13 cellular contexts compared by ENCODE assay signal in genomic region chr2:183126635-183127034, GRCh38. TPM values are rescaled to one million over a fixed set of nuclear protein-coding genes. Genes with fewer than 3 reads are reported as not detected.
DNase-seq lines count a peak whose midpoint lies in the region; ATAC-seq, FAIRE-seq and TF ChIP-seq lines count a peak whose summit lies in the region.
"Had no signal": no experiment of that assay in that cellular context is flagged by ENCODE, and none has a peak within 500 bp of the region (broad histone marks: within the 10 kb centered on the region; RNA-seq: fewer than 3 reads in every experiment).

No MANE protein-coding gene starts in this region.

- no peaks in the 10 kb centered on the region for H3K27me3 Mint-ChIP-seq in activated naive CD4-positive, alpha-beta T cell treated with anti-CD3 and anti-CD28 coated beads, Interleukin-2, amount 50 U/mL, for 24 hours
- no peaks in the 10 kb centered on the region for H3K27me3 Mint-ChIP-seq in activated naive CD4-positive, alpha-beta T cell treated with anti-CD3 and anti-CD28 coated beads for 36 hours (ENCODE audit: low read depth)

- H3K4me3 ChIP-seq in OCI-LY1 (ENCODE audit: low read depth, low read length, poor library complexity, severe bottlenecking) = no peak overlapping the region
- peak overlapping the region; percentile 6 for H3K4me3 ChIP-seq in endocrine pancreas (ENCODE audit: control insufficient read depth, insufficient read depth, low read length)
- H3K4me3 ChIP-seq: right atrium auricular region had no signal

- H3K9ac ChIP-seq in OCI-LY1 (ENCODE audit: low read length) (no peak overlapping the region), endocrine pancreas (ENCODE audit: control insufficient read depth, insufficient read depth, low read length) (no peak overlapping the region)

- no peak for ATAC-seq in HG03280 (IDR thresholded peaks at IDR 0.05; ENCODE audit: unreplicated experiment)
- ATAC-seq: Panc1 had no signal

- H3K79me2 ChIP-seq in OCI-LY1 (ENCODE audit: insufficient read depth, low read length) = peaks cover 64% of the 10 kb centered on the region

- DNase-seq in activated naive CD4-positive, alpha-beta T cell treated with anti-CD3 and anti-CD28 coated beads for 36 hours = no peak
- DNase-seq in renal cortical epithelial cell (ENCODE audit: low read depth) (peak; percentile 62), GM12892 (ENCODE audit: insufficient read length) (no peak), GM13976 (ENCODE audit: low spot score) (no peak)
- DNase-seq: central memory CD4-positive, alpha-beta T cell; effector CD8-positive, alpha-beta T cell; NCI-H510A had no signal

- no peaks in the 10 kb centered on the region for H4K20me1 ChIP-seq in OCI-LY1 (ENCODE audit: insufficient read depth, low read length)

- H3K27ac Mint-ChIP-seq in activated naive CD4-positive, alpha-beta T cell treated with anti-CD3 and anti-CD28 coated beads, Interleukin-2, amount 50 U/mL, for 24 hours = no peak overlapping the region
- no peak overlapping the region for H3K27ac Mint-ChIP-seq in activated naive CD4-positive, alpha-beta T cell treated with anti-CD3 and anti-CD28 coated beads for 36 hours

- peaks cover 49% of the 10 kb centered on the region for H3K4me1 Mint-ChIP-seq in activated naive CD4-positive, alpha-beta T cell treated with anti-CD3 and anti-CD28 coated beads, Interleukin-2, amount 50 U/mL, for 24 hours
- peaks cover 33% of the 10 kb centered on the region for H3K4me1 Mint-ChIP-seq in activated naive CD4-positive, alpha-beta T cell treated with anti-CD3 and anti-CD28 coated beads for 36 hours (ENCODE audit: low read depth)

- CTCF ChIA-PET in activated naive CD4-positive, alpha-beta T cell treated with anti-CD3 and anti-CD28 coated beads for 36 hours (lab: Charles Lee) = no interaction called here

- FAIRE-seq in GM12892 (lab: Jason Lieb, UNC) = no peak

- TF ChIP-seq CTCF in OCI-LY1 (IDR thresholded peaks at IDR 0.05; ENCODE audit: low read length) = no peak
- no peak for TF ChIP-seq CTCF in GM13976 (IDR thresholded peaks at IDR 0.05; ENCODE audit: borderline replicate concordance, control extremely low read depth, extremely low read depth, insufficient read depth, missing control alignments)

- intact Hi-C loops in activated naive CD4-positive, alpha-beta T cell treated with anti-CD3 and anti-CD28 coated beads for 36 hours (cut with micrococcal nuclease) = no loop called here

- no peak overlapping the region for H2AFZ ChIP-seq in OCI-LY1 (ENCODE audit: low read length)

- peak overlapping the region; percentile 97 for H3K4me3 Mint-ChIP-seq in activated naive CD4-positive, alpha-beta T cell treated with anti-CD3 and anti-CD28 coated beads, Interleukin-2, amount 50 U/mL, for 24 hours
- no peak overlapping the region for H3K4me3 Mint-ChIP-seq in activated naive CD4-positive, alpha-beta T cell treated with anti-CD3 and anti-CD28 coated beads for 36 hours

- no peaks in the 10 kb centered on the region for H3K9me3 Mint-ChIP-seq in activated naive CD4-positive, alpha-beta T cell treated with anti-CD3 and anti-CD28 coated beads, Interleukin-2, amount 50 U/mL, for 24 hours
- H3K9me3 Mint-ChIP-seq in activated naive CD4-positive, alpha-beta T cell treated with anti-CD3 and anti-CD28 coated beads for 36 hours = no peaks in the 10 kb centered on the region

- H3K4me1 ChIP-seq in OCI-LY1 (ENCODE audit: insufficient read depth, low read length, severe bottlenecking) = peaks cover 32% of the 10 kb centered on the region
- H3K4me1 ChIP-seq in endocrine pancreas (ENCODE audit: control insufficient read depth, insufficient read depth, low read length) = peaks cover 6% of the 10 kb centered on the region

- H3K36me3 ChIP-seq in OCI-LY1 (ENCODE audit: insufficient read depth, low read length) (peaks cover 31% of the 10 kb centered on the region), endocrine pancreas (ENCODE audit: control insufficient read depth, insufficient read depth, low read length) (no peaks in the 10 kb centered on the region)

- TF ChIP-seq POLR2A in GM12892 (IDR thresholded peaks at IDR 0.05; ENCODE audit: low read depth, low read length) = no peak

- peak overlapping the region; percentile 12; the same call in 1 of the 2 replicates for H3K4me2 ChIP-seq in OCI-LY1 (ENCODE audit: low read length)

- H3K27ac ChIP-seq in OCI-LY1 (ENCODE audit: low read depth, low read length, poor library complexity, severe bottlenecking) = no peak overlapping the region
- H3K27ac ChIP-seq: right atrium auricular region had no signal

- H3K36me3 Mint-ChIP-seq in activated naive CD4-positive, alpha-beta T cell treated with anti-CD3 and anti-CD28 coated beads, Interleukin-2, amount 50 U/mL, for 24 hours = peaks cover 10% of the 10 kb centered on the region
- peaks cover 20% of the 10 kb centered on the region for H3K36me3 Mint-ChIP-seq in activated naive CD4-positive, alpha-beta T cell treated with anti-CD3 and anti-CD28 coated beads for 36 hours (ENCODE audit: low read depth)

- H3K9me2 ChIP-seq in OCI-LY1 (ENCODE audit: low read depth, low read length) = no peaks in the 10 kb centered on the region

- in situ Hi-C loops in GM13976 (cut with MboI; ENCODE audit: low sequenced_read_pairs, unreplicated experiment) = no loop called here

- H3K27me3 ChIP-seq in OCI-LY1 (ENCODE audit: insufficient read depth, low read length) (no peaks in the 10 kb centered on the region), endocrine pancreas (ENCODE audit: control insufficient read depth, insufficient read depth, low read length) (no peaks in the 10 kb centered on the region)
- H3K27me3 ChIP-seq: right atrium auricular region had no signal

- H3K9me3 ChIP-seq in OCI-LY1 (ENCODE audit: low read length) = no peaks in the 10 kb centered on the region
- H3K9me3 ChIP-seq in endocrine pancreas (ENCODE audit: control insufficient read depth, low read length) = no peaks in the 10 kb centered on the region
- H3K9me3 ChIP-seq: right atrium auricular region had no signal

- H3F3A ChIP-seq in OCI-LY1 (ENCODE audit: insufficient read depth, low read length) = no peaks in the 10 kb centered on the region

RNA-seq across cellular contexts. Expression of gene NUP35, which starts 2.4 kb away (rescaled TPM):
- total RNA-seq in activated naive CD4-positive, alpha-beta T cell treated with anti-CD3 and anti-CD28 coated beads for 36 hours = 10 to 100 TPM; 25.6 to 28.8 TPM
- total RNA-seq in renal cortical epithelial cell = 16.1 and 18.8 TPM in 2 replicates
- polyA plus RNA-seq in GM12892 (2012; ENCODE audit: missing spikeins) = 19.1 TPM

RNA-seq across cellular contexts. Expression of gene DUSP19, which starts 48.1 kb away (rescaled TPM):
- total RNA-seq in activated naive CD4-positive, alpha-beta T cell treated with anti-CD3 and anti-CD28 coated beads for 36 hours = 1 to 10 TPM; 5.0 to 6.0 TPM
- 0.87 and 1.8 TPM in 2 replicates for total RNA-seq in renal cortical epithelial cell
- polyA plus RNA-seq in GM12892 (2012; ENCODE audit: missing spikeins) = 2.0 TPM
